8 cellular contexts compared by ENCODE assay signal in genomic region chr3:50358927-50359759, GRCh38. TPM values are rescaled to one million over a fixed set of nuclear protein-coding genes. Genes with fewer than 3 reads are reported as not detected.
A peak's percentile ranks its signal among the peaks of the same experiment; 100 is the strongest.
DNase-seq lines count a peak whose midpoint lies in the region; ATAC-seq and TF ChIP-seq lines count a peak whose summit lies in the region.

Gene TMEM115 (minus strand): TSS chr3:50359521. CDS start chr3:50359063, 458 bp downstream.

- no peaks in the 10 kb centered on the region for H3K27me3 Mint-ChIP-seq in type B pancreatic cell

- no peaks in the 10 kb centered on the region for H3K9me3 ChIP-seq in heart left ventricle

- peak within 1 kb of the TSS; percentile 60 to 97 (median 80) for H3K4me3 ChIP-seq in heart left ventricle

- ATAC-seq in HG02870 (IDR thresholded peaks at IDR 0.05; ENCODE audit: unreplicated experiment) (peak; percentile 99), heart left ventricle (peak; percentile 97 to 99 (median 98))

- peaks cover 19 to 51% (median 40%) of the 10 kb centered on the region in 12 donors for H3K4me1 ChIP-seq in heart left ventricle

- H3K4me1 Mint-ChIP-seq in type B pancreatic cell (ENCODE audit: unreplicated experiment), result peaks cover 26% of the 10 kb centered on the region

- peak within 1 kb of the TSS; percentile 77 to 97 (median 90) for H3K27ac ChIP-seq in heart left ventricle

- TF ChIP-seq CTCF in GM13976 (IDR thresholded peaks at IDR 0.05; ENCODE audit: borderline replicate concordance, control extremely low read depth, extremely low read depth, insufficient read depth, missing control alignments) (no peak), heart left ventricle (IDR thresholded peaks at IDR 0.05) (no peak), type B pancreatic cell (conservative IDR thresholded peaks at IDR 0.05) (no peak)

- no peaks in the 10 kb centered on the region for H3K36me3 Mint-ChIP-seq in type B pancreatic cell

- H3K4me3 Mint-ChIP-seq in type B pancreatic cell, result peak within 1 kb of the TSS; percentile 98

- no peaks in the 10 kb centered on the region for H3K9me3 Mint-ChIP-seq in type B pancreatic cell

- no peaks in the 10 kb centered on the region for H3K27me3 ChIP-seq in heart left ventricle

- peak within 1 kb of the TSS; percentile 95 for H3K27ac Mint-ChIP-seq in type B pancreatic cell

- peak in 1 of 2 donors; percentile 73 for TF ChIP-seq POLR2A in heart left ventricle (IDR thresholded peaks at IDR 0.05)

- 0 to 1% (median 0%) methylated on average over 18 to 62 of the region's 62 CpGs for WGBS in heart left ventricle, 4 donors

- intact Hi-C loops in T-helper 1 cell treated with Interleukin-12 subunit alpha and Interleukin-12 subunit beta and Interleukin-4 antibody, amounts not matched to agents 30 ng/mL and 1 ng/mL, for 36 hours (cut with micrococcal nuclease), result loop anchor here (1.0 to 10.0 kb wide), 14 partner anchors 8 to 1795 kb away; partner anchors contain the start of genes C3orf18, DCAF1, DUSP7 and GNAI2
- intact Hi-C loops in heart left ventricle (cut with DNase I), result loop anchor here in 3 of 10 donors (5.0 to 10.0 kb wide), 3 partner anchors 253 to 1606 kb away; partner anchors contain the start of genes CISH (in 1 of the 3), MANF (in 1 of the 3) and PCBP4 (in 1 of the 3)

- in situ Hi-C loops in GM13976 (cut with MboI; ENCODE audit: low sequenced_read_pairs, unreplicated experiment), result no loop called here

- peaks cover 0 to 32% (median 22%) of the 10 kb centered on the region in 9 donors for H3K36me3 ChIP-seq in heart left ventricle

- DNase-seq in GM13976 (ENCODE audit: low spot score), result peak; percentile 98
- peak; percentile 93 for DNase-seq in NCI-H146 treated with DMSO at 0.1 percent for 48 hours (lab: John Stamatoyannopoulos, UW; ENCODE audit: unreplicated experiment)
- DNase-seq in amniotic epithelial cell (ENCODE audit: low read depth), result peak; percentile 99
- peak; percentile 96 to 99 (median 99) for DNase-seq in heart left ventricle
- peak; percentile 100 for DNase-seq in pons (ENCODE audit: low spot score)
- DNase-seq in type B pancreatic cell (ENCODE audit: extremely low spot score, unreplicated experiment), result peak; percentile 93

RNA-seq across cellular contexts. Expression of gene TMEM115, which starts in this region (rescaled TPM):
- 23.1 and 23.3 TPM in 2 replicates for total RNA-seq in T-helper 1 cell treated with Interleukin-12 subunit alpha and Interleukin-12 subunit beta and Interleukin-4 antibody, amounts not matched to agents 30 ng/mL and 1 ng/mL, for 36 hours
- total RNA-seq in heart left ventricle, result 10 to 100 TPM; 20.5 to 56.4 (median 28.9) TPM
- polyA plus RNA-seq in heart left ventricle, result 10 to 100 TPM; 21.6 to 57.3 TPM
- 42.7 and 44.4 TPM in 2 replicates for total RNA-seq in type B pancreatic cell (ENCODE audit: low replicate concordance)

Comparison
In these comparisons a context has a peak if more than half of its experiments do, and no peak if none do; other contexts are left out.
1. Peak in every context shown above with its lines: DNase-seq, ATAC-seq, H3K4me3 ChIP-seq and H3K27ac ChIP-seq.